Comparison of ENCODE assay signal across 8 cellular contexts in genomic region chr2:213232649-213233437, GRCh38. TPM values are rescaled to one million over a fixed set of nuclear protein-coding genes. Genes with fewer than 3 reads are reported as not detected.
A peak's percentile ranks its signal among the peaks of the same experiment; 100 is the strongest.
DNase-seq lines count a peak whose midpoint lies in the region; ATAC-seq and TF ChIP-seq lines count a peak whose summit lies in the region.

No MANE protein-coding gene starts in this region.

- intact Hi-C loops in activated CD4-positive, alpha-beta memory T cell treated with anti-CD3 and anti-CD28 coated beads for 36 hours (cut with micrococcal nuclease), result loop anchor here (5.0 kb wide), 1 partner anchor 81 kb away; the partner anchor contains the start of gene IKZF2
- intact Hi-C loops in mucosa of descending colon (cut with DNase I, micrococcal nuclease), result no loop called here

- H3K4me3 ChIP-seq in mucosa of descending colon, result no peak overlapping the region

- H3K9me3 Mint-ChIP-seq in activated CD4-positive, alpha-beta memory T cell treated with anti-CD3 and anti-CD28 coated beads for 36 hours, result no peaks in the 10 kb centered on the region

- peaks cover 16% of the 10 kb centered on the region for H3K27me3 Mint-ChIP-seq in activated CD4-positive, alpha-beta memory T cell treated with anti-CD3 and anti-CD28 coated beads for 36 hours

- POLR2A ChIA-PET in activated CD4-positive, alpha-beta memory T cell treated with anti-CD3 and anti-CD28 coated beads for 36 hours (lab: Charles Lee), result no interaction called here

- H3K4me1 ChIP-seq in mucosa of descending colon (ENCODE audit: low read depth), result no peaks in the 10 kb centered on the region

- H3K36me3 Mint-ChIP-seq in activated CD4-positive, alpha-beta memory T cell treated with anti-CD3 and anti-CD28 coated beads for 36 hours, result no peaks in the 10 kb centered on the region

- TF ChIP-seq CTCF in mucosa of descending colon (IDR thresholded peaks at IDR 0.05), result no peak

- H3K9me3 ChIP-seq in mucosa of descending colon, result no peaks in the 10 kb centered on the region

- peak overlapping the region; percentile 15 for H3K27ac Mint-ChIP-seq in activated CD4-positive, alpha-beta memory T cell treated with anti-CD3 and anti-CD28 coated beads for 36 hours

- DNase-seq in COR-L47 (lab: John Stamatoyannopoulos, UW), result peak; percentile 21
- DNase-seq in activated CD4-positive, alpha-beta memory T cell treated with anti-CD3 and anti-CD28 coated beads for 36 hours, result peak; percentile 33
- DNase-seq in mucosa of descending colon, result no peak
- no peak for DNase-seq in kidney glomerular epithelial cell (lab: John Stamatoyannopoulos, UW)
- no peak for DNase-seq in erythroblast (lab: John Stamatoyannopoulos, UW)
- no peak for DNase-seq in COLO668 (lab: John Stamatoyannopoulos, UW; ENCODE audit: unreplicated experiment)

- CTCF ChIA-PET in activated CD4-positive, alpha-beta memory T cell treated with anti-CD3 and anti-CD28 coated beads for 36 hours (lab: Charles Lee), result no interaction called here

- no peaks in the 10 kb centered on the region for H3K36me3 ChIP-seq in mucosa of descending colon (ENCODE audit: low read depth)

- peaks cover 22% of the 10 kb centered on the region for H3K4me1 Mint-ChIP-seq in activated CD4-positive, alpha-beta memory T cell treated with anti-CD3 and anti-CD28 coated beads for 36 hours (ENCODE audit: low read depth)

- no peak for TF ChIP-seq POLR2A in erythroblast (IDR thresholded peaks at IDR 0.05; ENCODE audit: low read length)

- ATAC-seq in GM21360 (IDR thresholded peaks at IDR 0.05; ENCODE audit: unreplicated experiment) (peak; percentile 94), HG03558 (IDR thresholded peaks at IDR 0.05; ENCODE audit: extremely low read depth, unreplicated experiment) (peak; percentile 88), mucosa of descending colon (peak; percentile 67)

- H3K4me3 Mint-ChIP-seq in activated CD4-positive, alpha-beta memory T cell treated with anti-CD3 and anti-CD28 coated beads for 36 hours, result no peak overlapping the region

RNA-seq across cellular contexts. Expression of gene SPAG16, which starts 51.4 kb away (rescaled TPM):
- total RNA-seq in activated CD4-positive, alpha-beta memory T cell treated with anti-CD3 and anti-CD28 coated beads for 36 hours, result 10 to 100 TPM in 1 of 2 experiments, 1 to 10 TPM in 1; 9.1 to 10.4 TPM
- total RNA-seq in mucosa of descending colon, result 10 to 100 TPM; 18.1 to 20.3 (median 18.5) TPM

Comparison
In these comparisons a context has a peak if more than half of its experiments do, and no peak if none do; other contexts are left out.
1. DNase-seq: peak in COR-L47 (single experiment) and activated CD4-positive, alpha-beta memory T cell treated with anti-CD3 and anti-CD28 coated beads for 36 hours (single experiment); none in mucosa of descending colon (0 of 3), kidney glomerular epithelial cell (single experiment), erythroblast (0 of 2) and COLO668 (single experiment).
2. Peak in every context shown above with its lines, with median percentiles within 50 percentile points of each other: ATAC-seq.